8 cellular contexts compared by ENCODE assay signal in genomic region chr1:16217061-16217785, GRCh38. TPM values are rescaled to one million over a fixed set of nuclear protein-coding genes. Genes with fewer than 3 reads are reported as not detected.
A peak's percentile ranks its signal among the peaks of the same experiment; 100 is the strongest.
DNase-seq lines count a peak whose midpoint lies in the region; ATAC-seq and TF ChIP-seq lines count a peak whose summit lies in the region.

No MANE protein-coding gene starts in this region.

- peaks cover 20% of the 10 kb centered on the region for H3K4me1 Mint-ChIP-seq in activated CD4-positive, alpha-beta T cell treated with anti-CD3 and anti-CD28 coated beads for 36 hours

- H3K9me3 Mint-ChIP-seq in activated CD4-positive, alpha-beta T cell treated with anti-CD3 and anti-CD28 coated beads for 36 hours (ENCODE audit: low read depth): no peaks in the 10 kb centered on the region

- no peaks in the 10 kb centered on the region for H3K27me3 ChIP-seq in layer of hippocampus (ENCODE audit: control insufficient read depth, insufficient read depth, low read length)

- intact Hi-C loops in activated CD4-positive, alpha-beta T cell treated with anti-CD3 and anti-CD28 coated beads for 36 hours (cut with DNase I, micrococcal nuclease): loop anchor here (1.0 to 5.0 kb wide), 7 partner anchors 11 to 695 kb away; partner anchors contain the start of genes CPLANE2 (in 2 of the 2), FBXO42 (in 1 of the 2), SPEN (in 1 of the 2) and SZRD1 (in 1 of the 2)

- H3K27me3 Mint-ChIP-seq in activated CD4-positive, alpha-beta T cell treated with anti-CD3 and anti-CD28 coated beads for 36 hours: no peaks in the 10 kb centered on the region

- DNase-seq in AG04449 (ENCODE audit: low read depth, low spot score) (peak; percentile 34), NCI-H345 treated with DMSO at 0.1 percent for 48 hours (lab: John Stamatoyannopoulos, UW; ENCODE audit: unreplicated experiment) (peak; percentile 86), choroid plexus epithelial cell (ENCODE audit: low read depth) (peak; percentile 99)
- DNase-seq in activated CD4-positive, alpha-beta T cell treated with anti-CD3 and anti-CD28 coated beads for 36 hours: peak; percentile 98
- peak; percentile 92 to 95 for DNase-seq in stimulated activated CD4-positive, alpha-beta T cell treated with anti-CD3 and anti-CD28 coated beads, Interleukin-15, amount 100 ng/mL, for 48 hours (ENCODE audit: low read depth in 2 of 2)

- H3K4me3 ChIP-seq in AG04449 (ENCODE audit: low read depth, low read length): peak overlapping the region; percentile 64
- H3K4me3 ChIP-seq in choroid plexus epithelial cell (ENCODE audit: low read depth, low read length): peak overlapping the region; percentile 61

- H3K27ac Mint-ChIP-seq in activated CD4-positive, alpha-beta T cell treated with anti-CD3 and anti-CD28 coated beads for 36 hours: peak overlapping the region; percentile 20

- H3K4me3 Mint-ChIP-seq in activated CD4-positive, alpha-beta T cell treated with anti-CD3 and anti-CD28 coated beads for 36 hours: peak overlapping the region; percentile 73

- CTCF ChIA-PET in AG04449 (lab: Yijun Ruan, JAX): interaction anchor here (1.1 to 3.9 kb wide), 12 partner anchors 10 to 138 kb away, joined by 3 to 22 read pairs (median 6); partner anchors contain the start of gene FBXO42
- CTCF ChIA-PET in activated CD4-positive, alpha-beta T cell treated with anti-CD3 and anti-CD28 coated beads for 36 hours (lab: Charles Lee): interaction anchor here (0.9 to 2.4 kb wide), 6 partner anchors 11 to 97 kb away, joined by 3 to 7 read pairs (median 4); no protein-coding TSS in a partner anchor

- ATAC-seq in GM18907 (IDR thresholded peaks at IDR 0.05; ENCODE audit: unreplicated experiment): peak; percentile 83
- ATAC-seq in HG03139 (IDR thresholded peaks at IDR 0.05; ENCODE audit: unreplicated experiment): peak; percentile 94
- peak; percentile 98 for ATAC-seq in activated CD4-positive, alpha-beta T cell treated with anti-CD3 and anti-CD28 coated beads for 36 hours

- POLR2A ChIA-PET in AG04449 (lab: Yijun Ruan, JAX): interaction anchor here (0.9 kb wide), 1 partner anchor 10 kb away, joined by 8 read pairs; no protein-coding TSS in a partner anchor
- POLR2A ChIA-PET in activated CD4-positive, alpha-beta T cell treated with anti-CD3 and anti-CD28 coated beads for 36 hours (lab: Charles Lee): interaction anchor here (0.6 to 2.7 kb wide), 6 partner anchors 9 to 425 kb away, joined by 3 to 14 read pairs (median 5); partner anchors contain the start of gene CPLANE2

- peak overlapping the region; percentile 27 for H3K27ac ChIP-seq in layer of hippocampus (ENCODE audit: low read depth, low read length)

- no peaks in the 10 kb centered on the region for H3K36me3 Mint-ChIP-seq in activated CD4-positive, alpha-beta T cell treated with anti-CD3 and anti-CD28 coated beads for 36 hours (ENCODE audit: low read depth)

- TF ChIP-seq CTCF in AG04449 (IDR thresholded peaks at IDR 0.05; ENCODE audit: insufficient read depth, low read length, missing control alignments) (no peak), choroid plexus epithelial cell (conservative IDR thresholded peaks at IDR 0.05; ENCODE audit: low read depth, low read length) (no peak)

RNA-seq across cellular contexts. Expression of gene ARHGEF19, which starts 4.8 kb away (rescaled TPM):
- 1 to 10 TPM; 4.9 to 6.5 TPM for total RNA-seq in activated CD4-positive, alpha-beta T cell treated with anti-CD3 and anti-CD28 coated beads for 36 hours

RNA-seq across cellular contexts. Expression of gene CPLANE2, which starts 19.8 kb away (rescaled TPM):
- 1 to 10 TPM; 2.4 to 3.7 TPM for total RNA-seq in activated CD4-positive, alpha-beta T cell treated with anti-CD3 and anti-CD28 coated beads for 36 hours

Comparison
In these comparisons a context has a peak if more than half of its experiments do, and no peak if none do; other contexts are left out.
1. Peak in every context shown above with its lines: DNase-seq, ATAC-seq, H3K4me3 ChIP-seq and H3K27ac ChIP-seq.
2. DNase-seq: peak in every context shown above with its lines; median percentile 99 in choroid plexus epithelial cell; 98 in activated CD4-positive, alpha-beta T cell treated with anti-CD3 and anti-CD28 coated beads for 36 hours; 94 in stimulated activated CD4-positive, alpha-beta T cell treated with anti-CD3 and anti-CD28 coated beads, Interleukin-15, amount 100 ng/mL, for 48 hours; 86 in NCI-H345 treated with DMSO at 0.1 percent for 48 hours; 34 in AG04449.